In the genomic region with DNA sequence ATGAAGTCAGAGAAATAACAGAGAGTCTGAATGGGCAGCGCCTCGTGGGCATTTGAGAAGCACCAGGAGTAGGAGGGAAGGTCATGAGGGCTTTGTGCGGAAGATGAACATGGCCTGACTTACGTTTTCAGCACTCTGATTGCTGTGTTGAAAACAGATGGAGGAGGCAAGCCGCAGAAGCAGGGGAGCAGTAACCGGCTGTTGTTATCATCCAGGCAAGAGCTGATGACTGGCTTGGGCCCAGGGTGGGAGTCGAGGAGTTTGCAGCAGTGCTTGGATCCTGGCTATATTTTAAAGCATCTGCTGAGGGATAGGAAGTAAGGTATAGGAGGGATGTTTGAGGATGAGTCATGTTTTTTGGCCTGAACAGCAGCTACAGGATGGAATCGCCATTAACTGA, we compare ENCODE assay signal across 24 cellular contexts. TPM values are rescaled to one million over a fixed set of nuclear protein-coding genes. Genes with fewer than 3 reads are reported as not detected.
DNase-seq lines count a peak whose midpoint lies in the region; ATAC-seq and TF ChIP-seq lines count a peak whose summit lies in the region.
"Had no signal": no experiment of that assay in that cellular context is flagged by ENCODE, and none has a peak within 500 bp of the region (broad histone marks: within the 10 kb centered on the region; RNA-seq: fewer than 3 reads in every experiment).

No MANE protein-coding gene starts in this region.

- no peak overlapping the region for H3K9ac ChIP-seq in mammary epithelial cell (ENCODE audit: insufficient read depth, low read length)

- no peaks in the 10 kb centered on the region for H3K36me3 ChIP-seq in mammary epithelial cell (ENCODE audit: insufficient read depth, low read length)
- H3K36me3 ChIP-seq: BE2C, MG63, neutrophil had no signal

- in situ Hi-C loops in mammary epithelial cell (cut with MboI; ENCODE audit: low sequenced_read_pairs in 2 of 2), result no loop called here

- H3K9me3 Mint-ChIP-seq in MCF 10A (ENCODE audit: unreplicated experiment) (no peaks in the 10 kb centered on the region), CD14-positive monocyte (no peaks in the 10 kb centered on the region)
- H3K9me3 Mint-ChIP-seq: activated CD4-positive, alpha-beta T cell treated with anti-CD3 and anti-CD28 coated beads, Interleukin-2, amount 10 ng/mL, durations not matched to agents 7 days and 5 days; activated naive CD4-positive, alpha-beta T cell treated with anti-CD3 and anti-CD28 coated beads, Interleukin-2, amount 10 ng/mL, durations not matched to agents 7 days and 5 days; activated T-helper 1 cell treated with anti-CD3 and anti-CD28 coated beads, Interleukin-12 subunit alpha, Interleukin-12 subunit beta, Interleukin-2, Interleukin-4 antibody, amounts not matched to agents 30 ng/mL and 10 ng/mL and 1 ng/mL, durations not matched to agents 14 hours and 24 hours and 36 hours; H9 had no signal

- ATAC-seq in omental fat pad (ENCODE audit: low FRiP score), result no peak
- ATAC-seq: GM12878 had no signal

- intact Hi-C loops in MCF 10A (cut with micrococcal nuclease), result no loop called here
- intact Hi-C loops in mammary epithelial cell (cut with micrococcal nuclease), result no loop called here
- intact Hi-C loops in CD14-positive monocyte (cut with micrococcal nuclease), result no loop called here

- DNase-seq in MCF 10A (ENCODE audit: unreplicated experiment) (peak; percentile 23), mammary epithelial cell (no peak), NCI-H446 treated with DMSO at 0.1 percent for 48 hours (lab: John Stamatoyannopoulos, UW) (peak; percentile 18), fibroblast of pulmonary artery (ENCODE audit: low read depth) (peak; percentile 78), superior temporal gyrus (ENCODE audit: extremely low spot score) (peak; percentile 37), omental fat pad (ENCODE audit: low spot score) (no peak), CD14-positive monocyte (ENCODE audit: low spot score) (no peak), NCI-H1436 (lab: John Stamatoyannopoulos, UW) (no peak)
- DNase-seq: activated CD4-positive, alpha-beta T cell treated with anti-CD3 and anti-CD28 coated beads, Interleukin-2, amount 10 ng/mL, durations not matched to agents 7 days and 5 days; activated naive CD4-positive, alpha-beta T cell treated with anti-CD3 and anti-CD28 coated beads, Interleukin-2, amount 10 ng/mL, durations not matched to agents 7 days and 5 days; BE2C; caudate nucleus; dermis blood vessel endothelial cell; DMS79; H9; kidney glomerular epithelial cell; MG63; NCI-H1417; NCI-H2107; NCI-H524; stimulated activated CD4-positive, alpha-beta T cell treated with anti-CD3 and anti-CD28 coated beads, Interleukin-2, amount 100 ng/mL, for 24 hours had no signal

- dilution Hi-C loops in mammary epithelial cell (cut with HindIII; ENCODE audit: low sequenced_read_pairs), result loop anchor here (5.0 kb wide), 1 partner anchor 49 kb away; no protein-coding TSS in a partner anchor

- no peaks in the 10 kb centered on the region for H3K27me3 ChIP-seq in mammary epithelial cell (ENCODE audit: insufficient read depth, low read length)
- H3K27me3 ChIP-seq: BE2C, MG63, neutrophil had no signal

- TF ChIP-seq CTCF in MCF 10A (IDR thresholded peaks at IDR 0.05; ENCODE audit: unreplicated experiment) (no peak), mammary epithelial cell (conservative IDR thresholded peaks at IDR 0.05 in 1 of 2, IDR thresholded peaks at IDR 0.05 in 1 of 2; ENCODE audit: extremely low read depth in 1 of 2, insufficient read depth in 1 of 2, low read depth in 1 of 2, low read length in 2 of 2) (no peak), fibroblast of pulmonary artery (IDR thresholded peaks at IDR 0.05; ENCODE audit: low read length, missing control alignments) (no peak), omental fat pad (IDR thresholded peaks at IDR 0.05) (no peak), CD14-positive monocyte (IDR thresholded peaks at IDR 0.05) (no peak)

- H2AFZ ChIP-seq in mammary epithelial cell (ENCODE audit: low read depth, low read length), result no peak overlapping the region

- H3K4me1 ChIP-seq in mammary epithelial cell (ENCODE audit: insufficient read depth, low read length), result peaks cover 9% of the 10 kb centered on the region
- H3K4me1 ChIP-seq: BE2C had no signal

- no peaks in the 10 kb centered on the region for H4K20me1 ChIP-seq in mammary epithelial cell (ENCODE audit: insufficient read depth, low read length)

- H3K27me3 Mint-ChIP-seq in MCF 10A (ENCODE audit: insufficient read depth, unreplicated experiment), result no peaks in the 10 kb centered on the region
- H3K27me3 Mint-ChIP-seq in CD14-positive monocyte (ENCODE audit: low read depth in 3 of 3), result peaks cover 0 to 4% (median 4%) of the 10 kb centered on the region in 3 donors

- no peak overlapping the region for H3K4me2 ChIP-seq in mammary epithelial cell (ENCODE audit: insufficient read depth, low read depth, low read length)

- no peak overlapping the region for H3K4me3 ChIP-seq in mammary epithelial cell (replicated peaks in 1 of 3; ENCODE audit: insufficient read depth in 1 of 3, low read depth in 2 of 3, low read length in 3 of 3)
- H3K4me3 ChIP-seq in fibroblast of pulmonary artery (replicated peaks; ENCODE audit: low read depth, low read length), result no peak overlapping the region
- H3K4me3 ChIP-seq: GM12878, MG63 had no signal

- no peak overlapping the region for H3K27ac ChIP-seq in mammary epithelial cell (ENCODE audit: insufficient read depth, low read depth, low read length)
- H3K27ac ChIP-seq: neutrophil had no signal

- WGBS in mammary epithelial cell (ENCODE audit: low coverage, missing lambda C conversion rate), result 92% methylated on average over 8 of the region's 8 CpGs

- H3K9me3 ChIP-seq in mammary epithelial cell (replicated peaks; ENCODE audit: insufficient read depth, low read length), result no peaks in the 10 kb centered on the region
- H3K9me3 ChIP-seq: BE2C, MG63, neutrophil had no signal

- no peak overlapping the region for H3K27ac Mint-ChIP-seq in MCF 10A (ENCODE audit: low read depth, unreplicated experiment)
- H3K27ac Mint-ChIP-seq in CD14-positive monocyte, result no peak overlapping the region
- H3K27ac Mint-ChIP-seq: activated CD4-positive, alpha-beta T cell treated with anti-CD3 and anti-CD28 coated beads, Interleukin-2, amount 10 ng/mL, durations not matched to agents 7 days and 5 days; activated naive CD4-positive, alpha-beta T cell treated with anti-CD3 and anti-CD28 coated beads, Interleukin-2, amount 10 ng/mL, durations not matched to agents 7 days and 5 days; activated T-helper 1 cell treated with anti-CD3 and anti-CD28 coated beads, Interleukin-12 subunit alpha, Interleukin-12 subunit beta, Interleukin-2, Interleukin-4 antibody, amounts not matched to agents 30 ng/mL and 10 ng/mL and 1 ng/mL, durations not matched to agents 14 hours and 24 hours and 36 hours; H9 had no signal

- H3K79me2 ChIP-seq in mammary epithelial cell (ENCODE audit: insufficient read depth, low read length), result no peaks in the 10 kb centered on the region

- H3K36me3 Mint-ChIP-seq in MCF 10A (ENCODE audit: insufficient read depth, unreplicated experiment) (no peaks in the 10 kb centered on the region), CD14-positive monocyte (no peaks in the 10 kb centered on the region)
- H3K36me3 Mint-ChIP-seq: activated naive CD4-positive, alpha-beta T cell treated with anti-CD3 and anti-CD28 coated beads, Interleukin-2, amount 10 ng/mL, durations not matched to agents 7 days and 5 days had no signal

- POLR2A ChIA-PET in MCF 10A (lab: Yijun Ruan, JAX), result no interaction called here

- CTCF ChIA-PET in MCF 10A (lab: Yijun Ruan, JAX), result interaction anchor here (0.7 kb wide), 1 partner anchor 56 kb away, joined by 3 read pairs; no protein-coding TSS in a partner anchor
- CTCF ChIA-PET in mammary epithelial cell (lab: Charles Lee; ENCODE audit: low non-redundant PET), result no interaction called here

- BruUV-seq in MCF 10A (replicated peaks; lab: Mats Ljungman, UMichigan), result no TSS peak
- no TSS peak for BruUV-seq in mammary epithelial cell (replicated peaks; lab: Mats Ljungman, UMichigan)

- H3K4me1 Mint-ChIP-seq in MCF 10A (ENCODE audit: insufficient read depth, unreplicated experiment) (peaks cover 8% of the 10 kb centered on the region), CD14-positive monocyte (peaks cover under 1% of the 10 kb centered on the region)

- H3K4me3 Mint-ChIP-seq in MCF 10A (ENCODE audit: unreplicated experiment) (no peak overlapping the region), CD14-positive monocyte (no peak overlapping the region)
- H3K4me3 Mint-ChIP-seq: activated CD4-positive, alpha-beta T cell treated with anti-CD3 and anti-CD28 coated beads, Interleukin-2, amount 10 ng/mL, durations not matched to agents 7 days and 5 days; activated naive CD4-positive, alpha-beta T cell treated with anti-CD3 and anti-CD28 coated beads, Interleukin-2, amount 10 ng/mL, durations not matched to agents 7 days and 5 days; activated T-helper 1 cell treated with anti-CD3 and anti-CD28 coated beads, Interleukin-12 subunit alpha, Interleukin-12 subunit beta, Interleukin-2, Interleukin-4 antibody, amounts not matched to agents 30 ng/mL and 10 ng/mL and 1 ng/mL, durations not matched to agents 14 hours and 24 hours and 36 hours; H9 had no signal

RNA-seq across cellular contexts. Expression of a gene that starts 12.7 kb away (rescaled TPM):
- total RNA-seq in MCF 10A (2022) (74.6 and 98.1 TPM in 2 replicates), mammary epithelial cell (100 to 1,000 TPM; 105 to 364 TPM), omental fat pad (100 to 1,000 TPM in 2 of 4 donors, 10 to 100 TPM in 2; 85.6 to 175 (median 122) TPM)
- polyA plus RNA-seq in mammary epithelial cell (290 TPM), CD14-positive monocyte (1 to 10 TPM; 4.8 to 5.2 TPM)
- polyA minus RNA-seq in mammary epithelial cell, result 643 TPM

Comparison
In these comparisons a context has a peak if more than half of its experiments do, and no peak if none do; other contexts are left out.
1. DNase-seq: peak in MCF 10A (single experiment), NCI-H446 treated with DMSO at 0.1 percent for 48 hours (single experiment), fibroblast of pulmonary artery (single experiment) and superior temporal gyrus (single experiment); none in mammary epithelial cell (single experiment), omental fat pad (single experiment), CD14-positive monocyte (single experiment) and NCI-H1436 (single experiment).